In genomic region chr12:12720052-12720451, GRCh38 we compare ENCODE assay signal across 9 cellular contexts. TPM values are rescaled to one million over a fixed set of nuclear protein-coding genes. Genes with fewer than 3 reads are reported as not detected.
A peak's percentile ranks its signal among the peaks of the same experiment; 100 is the strongest.
DNase-seq lines count a peak whose midpoint lies in the region; ATAC-seq and TF ChIP-seq lines count a peak whose summit lies in the region.
"Had no signal": no experiment of that assay in that cellular context is flagged by ENCODE, and none has a peak within 500 bp of the region (broad histone marks: within the 10 kb centered on the region; RNA-seq: fewer than 3 reads in every experiment).

No MANE protein-coding gene starts in this region.

- intact Hi-C loops in right cardiac atrium (cut with DNase I) (loop anchor here in 1 of 4 donors (10.0 kb wide), 1 partner anchor 65 kb away; the partner anchor contains the start of gene APOLD1), left ventricle myocardium superior (cut with micrococcal nuclease) (no loop called here), uterus (cut with DNase I; ENCODE audit: low total_unique reads) (no loop called here)

- H3K36me3 ChIP-seq in liver (ENCODE audit: control insufficient read depth in 4 of 4, insufficient read depth in 3 of 4, low read depth in 1 of 4, low read length in 3 of 4) (peaks cover 0 to 9% (median 0%) of the 10 kb centered on the region in 4 donors), uterus (no peaks in the 10 kb centered on the region)

- 46% methylated on average over 4 of the region's 4 CpGs for WGBS in right cardiac atrium
- whole genome bisulfite sequencing in liver = 52% methylated on average over 4 of the region's 4 CpGs

- H3K36me3 Mint-ChIP-seq in activated naive CD4-positive, alpha-beta T cell treated with anti-CD3 and anti-CD28 coated beads, Interleukin-2, amount 50 U/mL, for 72 hours = peaks cover 54 to 68% of the 10 kb centered on the region in 2 donors

- H3K4me1 ChIP-seq in right cardiac atrium (ENCODE audit: control insufficient read depth, insufficient read depth, low read length) = peaks cover 4% of the 10 kb centered on the region
- H3K4me1 ChIP-seq in liver (ENCODE audit: control insufficient read depth in 4 of 4, insufficient read depth in 4 of 4, low read length in 3 of 4) = peaks cover 6 to 52% (median 41%) of the 10 kb centered on the region in 4 donors
- H3K4me1 ChIP-seq in uterus = peaks cover 0 to 8% of the 10 kb centered on the region in 2 donors

- DNase-seq in right cardiac atrium = no peak
- DNase-seq in left ventricle myocardium superior = no peak
- no peak for DNase-seq in activated naive CD4-positive, alpha-beta T cell treated with anti-CD3 and anti-CD28 coated beads, Interleukin-2, amount 50 U/mL, for 72 hours (ENCODE audit: low spot score in 2 of 2)
- no peak for DNase-seq in uterus
- DNase-seq in A172 (ENCODE audit: low spot score) = no peak
- DNase-seq: NCI-H510A had no signal

- H3K27ac Mint-ChIP-seq in activated naive CD4-positive, alpha-beta T cell treated with anti-CD3 and anti-CD28 coated beads, Interleukin-2, amount 50 U/mL, for 72 hours = peak overlapping the region; percentile 93 to 97

- H3K27ac ChIP-seq in right cardiac atrium (ENCODE audit: low read length) (no peak overlapping the region), liver (ENCODE audit: low read depth in 1 of 2, low read length in 2 of 2) (peak overlapping the region; percentile 19 to 99), uterus (peak overlapping the region; percentile 100)

- no peak for ATAC-seq in right cardiac atrium
- no peak for ATAC-seq in left ventricle myocardium superior
- no peak for ATAC-seq in activated naive CD4-positive, alpha-beta T cell treated with anti-CD3 and anti-CD28 coated beads, Interleukin-2, amount 50 U/mL, for 72 hours
- ATAC-seq in HG02759 (IDR thresholded peaks at IDR 0.05; ENCODE audit: unreplicated experiment) = no peak
- no peak for ATAC-seq in HG03432 (IDR thresholded peaks at IDR 0.05; ENCODE audit: unreplicated experiment)

- H3K9ac ChIP-seq in liver (ENCODE audit: low read depth in 1 of 2, low read length in 2 of 2) = peak overlapping the region; percentile 18 to 100

- TF ChIP-seq RAD21 in liver (IDR thresholded peaks at IDR 0.05) = no peak

- H3K4me3 ChIP-seq in right cardiac atrium (ENCODE audit: low read length) (peak overlapping the region; percentile 92), liver (ENCODE audit: low read depth in 1 of 3, low read length in 3 of 3) (peak overlapping the region in 1 of 3 donors; percentile 77), uterus (peak overlapping the region; percentile 98 to 99)

- H3K9me3 ChIP-seq in right cardiac atrium (ENCODE audit: control insufficient read depth, low read length) (no peaks in the 10 kb centered on the region), liver (ENCODE audit: control insufficient read depth in 4 of 4, low read length in 3 of 4) (no peaks in the 10 kb centered on the region), uterus (no peaks in the 10 kb centered on the region)

- TF ChIP-seq CTCF in liver (IDR thresholded peaks at IDR 0.05; ENCODE audit: low read depth, low read length, missing input control) (no peak), uterus (IDR thresholded peaks at IDR 0.05) (no peak)

- H3K9me3 Mint-ChIP-seq in activated naive CD4-positive, alpha-beta T cell treated with anti-CD3 and anti-CD28 coated beads, Interleukin-2, amount 50 U/mL, for 72 hours = no peaks in the 10 kb centered on the region

- H3K27me3 ChIP-seq in right cardiac atrium (ENCODE audit: control insufficient read depth, insufficient read depth) (no peaks in the 10 kb centered on the region), liver (ENCODE audit: control insufficient read depth in 4 of 4, insufficient read depth in 4 of 4, low read length in 3 of 4) (no peaks in the 10 kb centered on the region), uterus (no peaks in the 10 kb centered on the region)

- TF ChIP-seq POLR2A in uterus (IDR thresholded peaks at IDR 0.05) = no peak

TF ChIP-seq in liver, 16 proteins besides CTCF, POLR2A, EP300 and RAD21:
- TF ChIP-seq REST (IDR thresholded peaks at IDR 0.05) = no peak
- no peak for TF ChIP-seq NR2F2 (IDR thresholded peaks at IDR 0.05)
- TF ChIP-seq FOXA1 (IDR thresholded peaks at IDR 0.05) = no peak

RNA-seq across cellular contexts. Expression of gene CDKN1B, which starts 2.9 kb away (rescaled TPM):
- total RNA-seq in right cardiac atrium = 10 to 100 TPM; 28.9 to 48.0 (median 46.5) TPM
- 35.2 TPM for polyA plus RNA-seq in right cardiac atrium
- total RNA-seq in left ventricle myocardium superior = 40.9 TPM
- 10 to 100 TPM; 39.7 to 46.6 TPM for total RNA-seq in activated naive CD4-positive, alpha-beta T cell treated with anti-CD3 and anti-CD28 coated beads, Interleukin-2, amount 50 U/mL, for 72 hours
- total RNA-seq in liver = 10 to 100 TPM; 24.7 to 67.5 TPM
- 10 to 100 TPM in 1 of 2 donors, 1 to 10 TPM in 1; 7.8 to 20.3 TPM for polyA plus RNA-seq in liver
- total RNA-seq in uterus = 100 to 1,000 TPM in 1 of 4 donors, 10 to 100 TPM in 3; 40.7 to 104 (median 86.0) TPM
- total RNA-seq in A172 (2014; rRNA removed; shearing (Covaris generic)) = 18.1 and 20.0 TPM in 2 replicates

RNA-seq across cellular contexts. Expression of gene GPR19, which starts 24.1 kb away (rescaled TPM):
- under 1 TPM in 1 of 4 donors, not detected in 3; 0.17 TPM for total RNA-seq in right cardiac atrium
- polyA plus RNA-seq in right cardiac atrium = 0.05 TPM
- total RNA-seq in left ventricle myocardium superior = not detected
- 10 to 100 TPM; 24.8 to 27.5 TPM for total RNA-seq in activated naive CD4-positive, alpha-beta T cell treated with anti-CD3 and anti-CD28 coated beads, Interleukin-2, amount 50 U/mL, for 72 hours
- under 1 TPM in 1 of 2 donors, not detected in 1; 0.89 TPM for total RNA-seq in liver
- polyA plus RNA-seq in liver = under 1 TPM in 1 of 2 donors, not detected in 1; 0.08 TPM
- under 1 TPM in 1 of 4 donors, not detected in 3; 0.83 TPM for total RNA-seq in uterus
- 0.57 and 0.84 TPM in 2 replicates for total RNA-seq in A172 (2014; rRNA removed; shearing (Covaris generic))

Comparison
In these comparisons a context has a peak if more than half of its experiments do, and no peak if none do; other contexts are left out.
1. RNA of gene GPR19, which starts 24.1 kb away (total RNA-seq): 24.8 to 27.5 TPM in activated naive CD4-positive, alpha-beta T cell treated with anti-CD3 and anti-CD28 coated beads, Interleukin-2, amount 50 U/mL, for 72 hours; 0.89 TPM in liver, 0.57 to 0.84 TPM in A172, 0.17 TPM in right cardiac atrium, not detected in left ventricle myocardium superior (single experiment) and 0.83 TPM in uterus; every median in the first group is over 10 times any median in the second.